In genomic region chr1:155977607-155978324, GRCh38 we compare ENCODE assay signal across 8 cellular contexts. TPM values are rescaled to one million over a fixed set of nuclear protein-coding genes. Genes with fewer than 3 reads are reported as not detected.
DNase-seq lines count a peak whose midpoint lies in the region; ATAC-seq and TF ChIP-seq lines count a peak whose summit lies in the region.

No MANE protein-coding gene starts in this region.

- no peaks in the 10 kb centered on the region for H3K9me3 ChIP-seq in BLaER1 treated with 17β-estradiol and CSF1 and Interleukin-3, amounts not matched to agents 10 nM and 100 nM (replicated peaks in 1 of 11)
- no peaks in the 10 kb centered on the region for H3K9me3 ChIP-seq in mononuclear cell (ENCODE audit: low read depth, low read length)

- peak overlapping the region; percentile 88 to 96 (median 94) for H3K4me3 ChIP-seq in BLaER1 treated with 17β-estradiol and CSF1 and Interleukin-3, amounts not matched to agents 10 nM and 100 nM
- H3K4me3 ChIP-seq in dorsolateral prefrontal cortex = peak overlapping the region; percentile 68 to 95 (median 86)
- peak overlapping the region; percentile 89 for H3K4me3 ChIP-seq in mononuclear cell (ENCODE audit: low read length)

- H3K27me3 ChIP-seq in BLaER1 treated with 17β-estradiol and CSF1 and Interleukin-3, amounts not matched to agents 10 nM and 100 nM = no peaks in the 10 kb centered on the region
- H3K27me3 ChIP-seq in dorsolateral prefrontal cortex (no peaks in the 10 kb centered on the region), mononuclear cell (ENCODE audit: insufficient read depth, low read length) (no peaks in the 10 kb centered on the region)

- H3K9ac ChIP-seq in BLaER1 treated with 17β-estradiol and CSF1 and Interleukin-3, amounts not matched to agents 10 nM and 100 nM = peak overlapping the region; percentile 95 to 100 (median 98)

- H3K27ac ChIP-seq in BLaER1 treated with 17β-estradiol and CSF1 and Interleukin-3, amounts not matched to agents 10 nM and 100 nM = peak overlapping the region; percentile 93 to 100 (median 98)
- peak overlapping the region; percentile 87 to 100 (median 99) for H3K27ac ChIP-seq in dorsolateral prefrontal cortex

- ATAC-seq in HG03521 (IDR thresholded peaks at IDR 0.05; ENCODE audit: unreplicated experiment) = peak; percentile 1
- ATAC-seq in GM19023 (IDR thresholded peaks at IDR 0.05; ENCODE audit: unreplicated experiment) = no peak
- no peak for ATAC-seq in HG03460 (IDR thresholded peaks at IDR 0.05; ENCODE audit: unreplicated experiment)

- no peak for TF ChIP-seq CTCF in dorsolateral prefrontal cortex (IDR thresholded peaks at IDR 0.05 in 54 of 56, conservative IDR thresholded peaks at IDR 0.05 in 2 of 56; ENCODE audit: low read depth in 1 of 56, partially characterized antibody in 56 of 56)

- DNase-seq in activated CD4-positive, alpha-beta T cell treated with anti-CD3 and anti-CD28 coated beads for 48 hours = peak; percentile 77
- peak in 4 of 10 donors; percentile 55 to 72 (median 66) for DNase-seq in dorsolateral prefrontal cortex
- DNase-seq in stimulated activated CD8-positive, alpha-beta memory T cell treated with anti-CD3 and anti-CD28 coated beads, Interleukin-4, amount 100 ng/mL, for 4 hours (ENCODE audit: low read depth in 2 of 2, low spot score in 1 of 2) = peak; percentile 60 to 71

- peaks cover 10 to 26% (median 19%) of the 10 kb centered on the region in 11 experiments; a peak in 20 of 22 replicates for H3K36me3 ChIP-seq in BLaER1 treated with 17β-estradiol and CSF1 and Interleukin-3, amounts not matched to agents 10 nM and 100 nM

- peak overlapping the region; percentile 94 to 100 (median 100) for H3K4me2 ChIP-seq in BLaER1 treated with 17β-estradiol and CSF1 and Interleukin-3, amounts not matched to agents 10 nM and 100 nM

- intact Hi-C loops in dorsolateral prefrontal cortex (cut with DNase I) = loop anchor here in 1 of 2 donors (5.0 kb wide), 1 partner anchor 120 kb away; the partner anchor contains the start of genes GON4L and SYT11

- peaks cover 40 to 51% (median 47%) of the 10 kb centered on the region in 11 experiments for H4K20me1 ChIP-seq in BLaER1 treated with 17β-estradiol and CSF1 and Interleukin-3, amounts not matched to agents 10 nM and 100 nM

- peaks cover 63 to 74% (median 71%) of the 10 kb centered on the region in 10 experiments for H3K4me1 ChIP-seq in BLaER1 treated with 17β-estradiol and CSF1 and Interleukin-3, amounts not matched to agents 10 nM and 100 nM
- H3K4me1 ChIP-seq in mononuclear cell (ENCODE audit: insufficient read depth, low read length) = peaks cover 75% of the 10 kb centered on the region

RNA-seq across cellular contexts. Expression of gene ARHGEF2, which starts 0.6 kb away (rescaled TPM):
- total RNA-seq in dorsolateral prefrontal cortex (100 to 1,000 TPM; 113 to 323 (median 165) TPM), mononuclear cell (149 TPM)

RNA-seq across cellular contexts. Expression of gene RXFP4, which starts 36.3 kb away (rescaled TPM):
- total RNA-seq in dorsolateral prefrontal cortex = not detected
- total RNA-seq in mononuclear cell = not detected

RNA-seq across cellular contexts. Expression of gene SSR2, which starts 43.0 kb away (rescaled TPM):
- total RNA-seq in dorsolateral prefrontal cortex (10 to 100 TPM; 55.2 to 94.2 (median 71.4) TPM), mononuclear cell (403 TPM)

RNA-seq across cellular contexts. Expression of gene KHDC4, which starts 43.6 kb away (rescaled TPM):
- total RNA-seq in dorsolateral prefrontal cortex (10 to 100 TPM; 33.7 to 80.2 (median 50.9) TPM), mononuclear cell (38.1 TPM)
